In genomic region chr12:6872073-6873048, GRCh38 we compare ENCODE assay signal across 8 cellular contexts. TPM values are rescaled to one million over a fixed set of nuclear protein-coding genes. Genes with fewer than 3 reads are reported as not detected.
DNase-seq lines count a peak whose midpoint lies in the region; ATAC-seq and TF ChIP-seq lines count a peak whose summit lies in the region.

No MANE protein-coding gene starts in this region.

- H3K4me3 ChIP-seq in AG10803 (ENCODE audit: low read length) (peak overlapping the region; percentile 83), adipocyte (ENCODE audit: low read length) (peak overlapping the region; percentile 85), upper lobe of right lung (peak overlapping the region; percentile 96)

- peaks cover 35% of the 10 kb centered on the region for H3K4me1 ChIP-seq in adipocyte (ENCODE audit: control insufficient read depth, insufficient read depth, low read length)
- peaks cover 36% of the 10 kb centered on the region for H3K4me1 ChIP-seq in upper lobe of right lung

- no peaks in the 10 kb centered on the region for H3K9me3 ChIP-seq in adipocyte (ENCODE audit: control insufficient read depth, low read length)
- no peaks in the 10 kb centered on the region for H3K9me3 ChIP-seq in upper lobe of right lung

- H3K27me3 ChIP-seq in adipocyte (replicated peaks; ENCODE audit: control insufficient read depth, insufficient read depth, low read length) (no peaks in the 10 kb centered on the region), upper lobe of right lung (no peaks in the 10 kb centered on the region)

- H3K36me3 ChIP-seq in adipocyte (ENCODE audit: control insufficient read depth, insufficient read depth, low read length, severe bottlenecking) (peaks cover 22% of the 10 kb centered on the region), upper lobe of right lung (peaks cover 33% of the 10 kb centered on the region)

- peak overlapping the region; percentile 89 for H3K27ac ChIP-seq in upper lobe of right lung

- H3K9ac ChIP-seq in adipocyte (ENCODE audit: low read length) = peak overlapping the region; percentile 98

- DNase-seq in AG10803 (ENCODE audit: low read depth) = peak; percentile 59
- DNase-seq in LHCN-M2 (ENCODE audit: low read depth) = peak; percentile 69
- peak; percentile 44 to 75 for DNase-seq in SW 1271 (lab: John Stamatoyannopoulos, UW)
- DNase-seq in adipocyte (ENCODE audit: low read depth) = peak; percentile 94
- peak; percentile 85 for DNase-seq in left cardiac atrium
- peak; percentile 94 for DNase-seq in posterior vena cava (ENCODE audit: low spot score)
- DNase-seq in upper lobe of right lung = peak; percentile 94

- peak; percentile 33 for ATAC-seq in GM19023 (IDR thresholded peaks at IDR 0.05; ENCODE audit: unreplicated experiment)
- peak; percentile 72 to 76 for ATAC-seq in left cardiac atrium
- ATAC-seq in upper lobe of right lung = peak; percentile 75

- intact Hi-C loops in left cardiac atrium (cut with DNase I) = loop anchor here in 1 of 2 donors (2.0 kb wide), 1 partner anchor 18 kb away; no protein-coding TSS in a partner anchor
- intact Hi-C loops in posterior vena cava (cut with DNase I) = no loop called here
- intact Hi-C loops in upper lobe of right lung (cut with DNase I) = loop anchor here (10.0 kb wide), 1 partner anchor 62 kb away; no protein-coding TSS in a partner anchor

- peak; percentile 86 for TF ChIP-seq CTCF in AG10803 (conservative IDR thresholded peaks at IDR 0.05; ENCODE audit: low read length)
- peak; percentile 97 for TF ChIP-seq CTCF in upper lobe of right lung (IDR thresholded peaks at IDR 0.05)

RNA-seq across cellular contexts. Expression of gene SPSB2, which starts 0.7 kb away (rescaled TPM):
- 9.6 and 13.0 TPM in 2 replicates for total RNA-seq in LHCN-M2 (2014; rRNA removed)
- 14.9 TPM for polyA plus RNA-seq in LHCN-M2 (2012)
- 1 to 10 TPM; 3.7 to 4.1 TPM for total RNA-seq in left cardiac atrium
- 1 to 10 TPM; 4.9 to 6.9 TPM for total RNA-seq in posterior vena cava
- total RNA-seq in upper lobe of right lung = 30.2 TPM

RNA-seq across cellular contexts. Expression of gene TPI1, which starts 5.0 kb away (rescaled TPM):
- total RNA-seq in LHCN-M2 (2014; rRNA removed) (2,020 and 2,623 TPM in 2 replicates), left cardiac atrium (100 to 1,000 TPM; 642 to 858 TPM), posterior vena cava (100 to 1,000 TPM; 303 to 366 TPM), upper lobe of right lung (280 TPM)
- polyA plus RNA-seq in LHCN-M2 (2012) = 1,858 TPM

RNA-seq across cellular contexts. Expression of gene USP5, which starts 20.4 kb away (rescaled TPM):
- 119 and 127 TPM in 2 replicates for total RNA-seq in LHCN-M2 (2014; rRNA removed)
- 110 TPM for polyA plus RNA-seq in LHCN-M2 (2012)
- total RNA-seq in left cardiac atrium = 10 to 100 TPM; 63.4 to 65.4 TPM
- total RNA-seq in posterior vena cava = 10 to 100 TPM; 87.0 to 91.1 TPM
- 63.9 TPM for total RNA-seq in upper lobe of right lung

RNA-seq across cellular contexts. Expression of gene CDCA3, which starts 21.3 kb away (rescaled TPM):
- total RNA-seq in LHCN-M2 (2014; rRNA removed) (101 and 120 TPM in 2 replicates), left cardiac atrium (under 1 TPM in 1 of 2 donors, not detected in 1; 0.82 TPM), posterior vena cava (under 1 TPM; 0.46 to 0.52 TPM), upper lobe of right lung (1.1 TPM)
- polyA plus RNA-seq in LHCN-M2 (2012) = 89.4 TPM

RNA-seq across cellular contexts. Expression of gene GNB3, which starts 31.6 kb away (rescaled TPM):
- total RNA-seq in LHCN-M2 (2014; rRNA removed) (2.6 and 2.8 TPM in 2 replicates), left cardiac atrium (1 to 10 TPM; 2.3 to 5.8 TPM), posterior vena cava (1 to 10 TPM; 3.6 to 4.0 TPM), upper lobe of right lung (0.32 TPM)
- 1.2 TPM for polyA plus RNA-seq in LHCN-M2 (2012)

Comparison
In these comparisons a context has a peak if more than half of its experiments do, and no peak if none do; other contexts are left out.
1. Peak in every context shown above with its lines: DNase-seq, ATAC-seq, H3K4me3 ChIP-seq and H3K27ac ChIP-seq.